In the genomic region with DNA sequence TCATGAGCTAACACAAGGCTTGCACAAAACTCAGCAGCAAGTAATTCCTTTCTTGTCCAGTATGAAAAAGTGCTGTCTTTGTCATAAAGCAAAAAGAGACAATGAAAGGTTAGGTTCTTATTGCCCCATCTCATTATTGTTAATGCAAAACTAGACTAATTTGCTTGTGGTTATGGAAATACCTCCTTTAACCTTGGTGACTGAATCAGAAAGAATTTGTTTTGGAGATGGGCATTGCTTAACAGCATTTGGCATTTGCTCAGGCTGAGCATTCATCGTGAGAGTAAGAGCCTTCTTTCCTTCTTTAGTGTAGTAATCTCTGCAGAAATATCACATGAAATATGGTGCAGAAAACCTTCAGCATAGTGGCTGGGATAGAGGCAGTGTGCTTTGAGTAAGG, we compare ENCODE assay signal across 17 cellular contexts.
DNase-seq lines count a peak whose midpoint lies in the region; ATAC-seq and TF ChIP-seq lines count a peak whose summit lies in the region.
"Had no signal": no experiment of that assay in that cellular context is flagged by ENCODE, and none has a peak within 500 bp of the region (broad histone marks: within the 10 kb centered on the region; RNA-seq: fewer than 3 reads in every experiment).

No MANE protein-coding gene starts in this region.

- DNase-seq in astrocyte of the cerebellum (ENCODE audit: low read depth) = peak; percentile 80
- DNase-seq in foreskin fibroblast = peak; percentile 4 to 81
- no peak for DNase-seq in DMS53 (lab: John Stamatoyannopoulos, UW)
- no peak for DNase-seq in spleen
- DNase-seq: amniotic stem cell; CD4-positive, alpha-beta memory T cell; dermis blood vessel endothelial cell; foreskin melanocyte; HFFc6; KBM-7; NCI-H146; occipital lobe; small intestine; stimulated activated naive CD4-positive, alpha-beta T cell had no signal

- TF ChIP-seq CTCF in astrocyte of the cerebellum (IDR thresholded peaks at IDR 0.05; ENCODE audit: low read depth, low read length, missing control alignments) (no peak), foreskin fibroblast (IDR thresholded peaks at IDR 0.05; ENCODE audit: low read depth, low read length) (no peak), spleen (IDR thresholded peaks at IDR 0.05 in 8 of 11, conservative IDR thresholded peaks at IDR 0.05 in 3 of 11) (no peak)

- H3K4me1 ChIP-seq in subcutaneous abdominal adipose tissue (ENCODE audit: control insufficient read depth in 5 of 5, insufficient read depth in 5 of 5, low read length in 5 of 5) (peaks cover 0 to 12% (median 0%) of the 10 kb centered on the region in 5 donors), spleen (no peaks in the 10 kb centered on the region)

- ATAC-seq in GM21529 (IDR thresholded peaks at IDR 0.05; ENCODE audit: unreplicated experiment) (peak; percentile 49), HG03135 (IDR thresholded peaks at IDR 0.05; ENCODE audit: unreplicated experiment) (no peak)

- H3K27me3 ChIP-seq in subcutaneous abdominal adipose tissue (ENCODE audit: control insufficient read depth in 5 of 5, insufficient read depth in 4 of 5, low read length in 5 of 5) (no peaks in the 10 kb centered on the region), spleen (replicated peaks in 1 of 7) (no peaks in the 10 kb centered on the region)

- H3K27ac ChIP-seq in subcutaneous abdominal adipose tissue (ENCODE audit: low read depth, low read length) (peak overlapping the region; percentile 28), spleen (no peak overlapping the region)

- H3K9ac ChIP-seq in subcutaneous abdominal adipose tissue (ENCODE audit: low read length in 5 of 5) = no peak overlapping the region

- no peak for TF ChIP-seq POLR2A in spleen (IDR thresholded peaks at IDR 0.05)

- no peaks in the 10 kb centered on the region for H3K9me3 ChIP-seq in subcutaneous abdominal adipose tissue (ENCODE audit: control insufficient read depth in 5 of 5, low read length in 5 of 5)
- H3K9me3 ChIP-seq in spleen = no peaks in the 10 kb centered on the region

- in situ Hi-C loops in astrocyte of the cerebellum (cut with HindIII; ENCODE audit: low sequenced_read_pairs) = no loop called here

- WGBS in spleen, 5 donors = 33 to 74% (median 63%) methylated on average over 1 of the region's 1 CpG

- H3K4me3 ChIP-seq in astrocyte of the cerebellum (ENCODE audit: low read depth, low read length) (no peak overlapping the region), foreskin fibroblast (ENCODE audit: low read depth in 1 of 2, low read length in 2 of 2) (no peak overlapping the region), subcutaneous abdominal adipose tissue (ENCODE audit: low read depth in 1 of 5, low read length in 5 of 5) (no peak overlapping the region), spleen (no peak overlapping the region)

- intact Hi-C loops in spleen (cut with DNase I; ENCODE audit: low total_unique reads) = no loop called here

- H3K36me3 ChIP-seq in subcutaneous abdominal adipose tissue (ENCODE audit: control insufficient read depth in 5 of 5, insufficient read depth in 5 of 5, low read length in 5 of 5) (no peaks in the 10 kb centered on the region), spleen (no peaks in the 10 kb centered on the region)

Comparison
In these comparisons a context has a peak if more than half of its experiments do, and no peak if none do; other contexts are left out.
1. DNase-seq: peak in astrocyte of the cerebellum (single experiment) and foreskin fibroblast (2 of 2); none in DMS53 (single experiment) and spleen (single experiment).